Comparison of ENCODE assay signal across 22 cellular contexts in the genomic region with DNA sequence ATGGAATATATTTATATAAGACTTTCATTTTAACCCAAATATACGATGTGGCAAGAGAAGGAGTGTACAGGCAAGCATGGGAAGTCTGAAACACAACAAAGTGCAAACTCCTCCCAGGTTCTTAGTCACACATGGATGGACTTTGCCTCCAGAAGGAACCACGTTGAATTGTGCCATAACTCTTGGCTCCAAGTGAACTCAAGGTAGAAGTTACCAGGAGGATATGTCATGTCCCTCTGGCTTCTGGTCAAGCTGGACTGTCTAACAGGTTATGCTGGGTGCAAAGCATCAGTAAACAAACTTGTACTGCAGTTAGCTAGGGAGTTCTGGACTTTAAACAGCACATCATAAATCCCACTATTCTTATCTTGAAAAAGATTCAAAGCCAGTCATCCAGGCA.
DNase-seq lines count a peak whose midpoint lies in the region; ATAC-seq and TF ChIP-seq lines count a peak whose summit lies in the region.
"Had no signal": no experiment of that assay in that cellular context is flagged by ENCODE, and none has a peak within 500 bp of the region (broad histone marks: within the 10 kb centered on the region; RNA-seq: fewer than 3 reads in every experiment).

No MANE protein-coding gene starts in this region.

- DNase-seq in DMS53 (lab: John Stamatoyannopoulos, UW) = peak; percentile 25
- peak; percentile 49 for DNase-seq in LNCaP clone FGC (ENCODE audit: low read depth)
- DNase-seq in prostate gland (ENCODE audit: low spot score) = peak; percentile 29
- DNase-seq in activated T-cell treated with anti-CD3 and anti-CD28 coated beads, Interleukin-2, amount 50 U/mL, for 72 hours = no peak
- no peak for DNase-seq in iPS-NIHi11 (ENCODE audit: low spot score)
- DNase-seq: 8988T; ACHN; AML-193; BE2C; Calu3; CD4-positive, alpha-beta T cell; CD8-positive, alpha-beta memory T cell; DMS153; DMS79 treated with DMSO at 0.1 percent for 48 hours; GF-D8; GOT3; HFFc6 had no signal

- no peaks in the 10 kb centered on the region for H3K36me3 ChIP-seq in prostate gland
- H3K36me3 ChIP-seq: BE2C; BLaER1 treated with 17β-estradiol and CSF1 and Interleukin-3, amounts not matched to agents 10 nM and 100 nM; HAP-1 had no signal

- no peak overlapping the region for H3K4me3 ChIP-seq in LNCaP clone FGC (ENCODE audit: low read depth, low read length)
- H3K4me3 ChIP-seq in prostate gland = no peak overlapping the region
- H3K4me3 ChIP-seq: A549; BLaER1 treated with 17β-estradiol and CSF1 and Interleukin-3, amounts not matched to agents 10 nM and 100 nM; HAP-1 had no signal

- H3K27ac Mint-ChIP-seq in activated T-cell treated with anti-CD3 and anti-CD28 coated beads, Interleukin-2, amount 50 U/mL, for 72 hours = no peak overlapping the region
- H3K27ac Mint-ChIP-seq: CD14-positive monocyte; CD4-positive, alpha-beta T cell; CD8-positive, alpha-beta memory T cell; HFFc6 had no signal

- no peak overlapping the region for H3K4me3 Mint-ChIP-seq in activated T-cell treated with anti-CD3 and anti-CD28 coated beads, Interleukin-2, amount 50 U/mL, for 72 hours
- H3K4me3 Mint-ChIP-seq: CD14-positive monocyte; CD4-positive, alpha-beta T cell; CD8-positive, alpha-beta memory T cell; HFFc6 had no signal

- TF ChIP-seq POLR2A in prostate gland (IDR thresholded peaks at IDR 0.05) = no peak

- intact Hi-C loops in prostate gland (cut with DNase I) = no loop called here

- H3K4me1 Mint-ChIP-seq in activated T-cell treated with anti-CD3 and anti-CD28 coated beads, Interleukin-2, amount 50 U/mL, for 72 hours (ENCODE audit: low read depth) = no peaks in the 10 kb centered on the region
- H3K4me1 Mint-ChIP-seq: CD14-positive monocyte; CD8-positive, alpha-beta memory T cell had no signal

- no peaks in the 10 kb centered on the region for H3K9me3 ChIP-seq in prostate gland
- H3K9me3 ChIP-seq: A549; BE2C; BLaER1 treated with 17β-estradiol and CSF1 and Interleukin-3, amounts not matched to agents 10 nM and 100 nM; HAP-1 had no signal

- TF ChIP-seq CTCF in LNCaP clone FGC (IDR thresholded peaks at IDR 0.05; ENCODE audit: control insufficient read depth, extremely low read depth, insufficient read depth) (no peak), prostate gland (IDR thresholded peaks at IDR 0.05) (no peak)

- no peaks in the 10 kb centered on the region for H3K4me1 ChIP-seq in prostate gland (replicated peaks)
- H3K4me1 ChIP-seq: A549; BE2C; BLaER1 treated with 17β-estradiol and CSF1 and Interleukin-3, amounts not matched to agents 10 nM and 100 nM; HAP-1 had no signal

- H3K27ac ChIP-seq in prostate gland = no peak overlapping the region
- H3K27ac ChIP-seq: A549; BLaER1 treated with 17β-estradiol and CSF1 and Interleukin-3, amounts not matched to agents 10 nM and 100 nM had no signal

- no peaks in the 10 kb centered on the region for H3K9me3 Mint-ChIP-seq in activated T-cell treated with anti-CD3 and anti-CD28 coated beads, Interleukin-2, amount 50 U/mL, for 72 hours
- H3K9me3 Mint-ChIP-seq: CD4-positive, alpha-beta T cell had no signal

- no peaks in the 10 kb centered on the region for H3K27me3 ChIP-seq in prostate gland (replicated peaks; ENCODE audit: insufficient read depth)
- H3K27me3 ChIP-seq: BE2C; BLaER1 treated with 17β-estradiol and CSF1 and Interleukin-3, amounts not matched to agents 10 nM and 100 nM had no signal

- H3K36me3 Mint-ChIP-seq in activated T-cell treated with anti-CD3 and anti-CD28 coated beads, Interleukin-2, amount 50 U/mL, for 72 hours (ENCODE audit: insufficient read depth in 2 of 2) = no peaks in the 10 kb centered on the region
- H3K36me3 Mint-ChIP-seq: CD14-positive monocyte; CD8-positive, alpha-beta memory T cell had no signal

- H3K27me3 Mint-ChIP-seq in activated T-cell treated with anti-CD3 and anti-CD28 coated beads, Interleukin-2, amount 50 U/mL, for 72 hours (ENCODE audit: low read depth) = no peaks in the 10 kb centered on the region
- H3K27me3 Mint-ChIP-seq: CD4-positive, alpha-beta T cell; CD8-positive, alpha-beta memory T cell had no signal

- no peak for ATAC-seq in activated T-cell treated with anti-CD3 and anti-CD28 coated beads, Interleukin-2, amount 50 U/mL, for 72 hours (replicated peaks in 1 of 2)
- ATAC-seq in HG03280 (IDR thresholded peaks at IDR 0.05; ENCODE audit: unreplicated experiment) = no peak
- ATAC-seq: A549 had no signal

- 48% methylated on average over 2 of the region's 2 CpGs for WGBS in prostate gland

Comparison
In these comparisons a context has a peak if more than half of its experiments do, and no peak if none do; other contexts are left out.
1. DNase-seq: peak in DMS53 (single experiment), LNCaP clone FGC (single experiment) and prostate gland (single experiment); none in activated T-cell treated with anti-CD3 and anti-CD28 coated beads, Interleukin-2, amount 50 U/mL, for 72 hours (0 of 2) and iPS-NIHi11 (single experiment).